1 cellular context compared by ENCODE assay signal in the genomic region with DNA sequence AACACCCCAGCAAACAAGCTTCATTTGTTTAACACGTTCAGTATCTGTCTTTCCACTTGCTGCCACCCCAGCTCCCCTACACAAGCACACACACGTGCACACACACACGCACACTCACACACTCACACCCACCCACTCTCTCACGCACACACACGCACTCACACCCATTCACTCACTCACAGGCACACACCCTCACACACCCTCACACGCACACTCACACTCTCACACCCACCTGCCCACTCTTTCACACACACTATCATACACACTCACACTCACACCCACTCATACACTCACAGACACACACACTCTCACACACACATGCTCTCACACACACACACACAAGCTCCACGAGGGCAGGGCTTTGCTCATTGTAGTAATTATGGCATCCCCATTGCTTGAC.
TF ChIP-seq lines count a peak whose summit lies in the region.

No MANE protein-coding gene starts in this region.

TF ChIP-seq in HepG2, 621 proteins besides CTCF, POLR2A, EP300 and RAD21 (continued from another document and continues in another):
- TF ChIP-seq KIAA2018 (CRISPR knock-in tag; IDR thresholded peaks at IDR 0.05; ENCODE audit: borderline replicate concordance) = no peak
- no peak for TF ChIP-seq ZIK1 (CRISPR knock-in tag; IDR thresholded peaks at IDR 0.05; ENCODE audit: borderline replicate concordance, low read depth)
- no peak for TF ChIP-seq ZNF354B (CRISPR knock-in tag; IDR thresholded peaks at IDR 0.05)
- peak; percentile 49 for TF ChIP-seq FOXA1 (IDR thresholded peaks at IDR 0.05)
- TF ChIP-seq FOXA1 (CRISPR knock-in tag; IDR thresholded peaks at IDR 0.05) = no peak
- no peak for TF ChIP-seq ZNF331 (CRISPR knock-in tag; IDR thresholded peaks at IDR 0.05)
- 0 out of 2 replicates have a peak, but pooled peaks have one; percentile 40 for TF ChIP-seq ZNF646 (CRISPR knock-in tag; IDR thresholded peaks at IDR 0.05)
- TF ChIP-seq NFIC (IDR thresholded peaks at IDR 0.05; ENCODE audit: low read length) = no peak
- TF ChIP-seq MXD4 (CRISPR knock-in tag; IDR thresholded peaks at IDR 0.05) = no peak
- 0 out of 2 replicates have a peak, but pooled peaks have one; percentile 52 for TF ChIP-seq NFRKB (IDR thresholded peaks at IDR 0.05)
- TF ChIP-seq, protein P1, sequence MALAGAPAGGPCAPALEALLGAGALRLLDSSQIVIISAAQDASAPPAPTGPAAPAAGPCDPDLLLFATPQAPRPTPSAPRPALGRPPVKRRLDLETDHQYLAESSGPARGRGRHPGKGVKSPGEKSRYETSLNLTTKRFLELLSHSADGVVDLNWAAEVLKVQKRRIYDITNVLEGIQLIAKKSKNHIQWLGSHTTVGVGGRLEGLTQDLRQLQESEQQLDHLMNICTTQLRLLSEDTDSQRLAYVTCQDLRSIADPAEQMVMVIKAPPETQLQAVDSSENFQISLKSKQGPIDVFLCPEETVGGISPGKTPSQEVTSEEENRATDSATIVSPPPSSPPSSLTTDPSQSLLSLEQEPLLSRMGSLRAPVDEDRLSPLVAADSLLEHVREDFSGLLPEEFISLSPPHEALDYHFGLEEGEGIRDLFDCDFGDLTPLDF (CRISPR knock-in tag; IDR thresholded peaks at IDR 0.05) = no peak
- TF ChIP-seq ZNF431 (CRISPR knock-in tag; IDR thresholded peaks at IDR 0.05; ENCODE audit: borderline replicate concordance, low read depth) = no peak
- TF ChIP-seq, protein P2, sequence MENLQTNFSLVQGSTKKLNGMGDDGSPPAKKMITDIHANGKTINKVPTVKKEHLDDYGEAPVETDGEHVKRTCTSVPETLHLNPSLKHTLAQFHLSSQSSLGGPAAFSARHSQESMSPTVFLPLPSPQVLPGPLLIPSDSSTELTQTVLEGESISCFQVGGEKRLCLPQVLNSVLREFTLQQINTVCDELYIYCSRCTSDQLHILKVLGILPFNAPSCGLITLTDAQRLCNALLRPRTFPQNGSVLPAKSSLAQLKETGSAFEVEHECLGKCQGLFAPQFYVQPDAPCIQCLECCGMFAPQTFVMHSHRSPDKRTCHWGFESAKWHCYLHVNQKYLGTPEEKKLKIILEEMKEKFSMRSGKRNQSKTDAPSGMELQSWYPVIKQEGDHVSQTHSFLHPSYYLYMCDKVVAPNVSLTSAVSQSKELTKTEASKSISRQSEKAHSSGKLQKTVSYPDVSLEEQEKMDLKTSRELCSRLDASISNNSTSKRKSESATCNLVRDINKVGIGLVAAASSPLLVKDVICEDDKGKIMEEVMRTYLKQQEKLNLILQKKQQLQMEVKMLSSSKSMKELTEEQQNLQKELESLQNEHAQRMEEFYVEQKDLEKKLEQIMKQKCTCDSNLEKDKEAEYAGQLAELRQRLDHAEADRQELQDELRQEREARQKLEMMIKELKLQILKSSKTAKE (CRISPR knock-in tag; IDR thresholded peaks at IDR 0.05; ENCODE audit: borderline replicate concordance) = no peak
- no peak for TF ChIP-seq U2AF2 (IDR thresholded peaks at IDR 0.05; ENCODE audit: low read depth, low read length)
- no peak for TF ChIP-seq CREB1 (IDR thresholded peaks at IDR 0.05)
- TF ChIP-seq CREB1 (CRISPR knock-in tag; IDR thresholded peaks at IDR 0.05) = no peak
- no peak for TF ChIP-seq THAP11 (CRISPR knock-in tag; IDR thresholded peaks at IDR 0.05)
- no peak for TF ChIP-seq NR3C1 (CRISPR knock-in tag; IDR thresholded peaks at IDR 0.05)
- TF ChIP-seq, protein P3, sequence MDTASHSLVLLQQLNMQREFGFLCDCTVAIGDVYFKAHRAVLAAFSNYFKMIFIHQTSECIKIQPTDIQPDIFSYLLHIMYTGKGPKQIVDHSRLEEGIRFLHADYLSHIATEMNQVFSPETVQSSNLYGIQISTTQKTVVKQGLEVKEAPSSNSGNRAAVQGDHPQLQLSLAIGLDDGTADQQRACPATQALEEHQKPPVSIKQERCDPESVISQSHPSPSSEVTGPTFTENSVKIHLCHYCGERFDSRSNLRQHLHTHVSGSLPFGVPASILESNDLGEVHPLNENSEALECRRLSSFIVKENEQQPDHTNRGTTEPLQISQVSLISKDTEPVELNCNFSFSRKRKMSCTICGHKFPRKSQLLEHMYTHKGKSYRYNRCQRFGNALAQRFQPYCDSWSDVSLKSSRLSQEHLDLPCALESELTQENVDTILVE (CRISPR knock-in tag; IDR thresholded peaks at IDR 0.05) = no peak
- TF ChIP-seq NONO (IDR thresholded peaks at IDR 0.05) = 0 out of 2 replicates have a peak, but pooled peaks have one; percentile 82
- TF ChIP-seq NONO (CRISPR knock-in tag; conservative IDR thresholded peaks at IDR 0.05) = no peak
- no peak for TF ChIP-seq SMAD1 (CRISPR knock-in tag; IDR thresholded peaks at IDR 0.05; ENCODE audit: borderline replicate concordance, low read depth)
- TF ChIP-seq TRIM24 (CRISPR knock-in tag; IDR thresholded peaks at IDR 0.05) = no peak
- no peak for TF ChIP-seq ZNF33B (CRISPR knock-in tag; IDR thresholded peaks at IDR 0.05)
- TF ChIP-seq, protein P4, sequence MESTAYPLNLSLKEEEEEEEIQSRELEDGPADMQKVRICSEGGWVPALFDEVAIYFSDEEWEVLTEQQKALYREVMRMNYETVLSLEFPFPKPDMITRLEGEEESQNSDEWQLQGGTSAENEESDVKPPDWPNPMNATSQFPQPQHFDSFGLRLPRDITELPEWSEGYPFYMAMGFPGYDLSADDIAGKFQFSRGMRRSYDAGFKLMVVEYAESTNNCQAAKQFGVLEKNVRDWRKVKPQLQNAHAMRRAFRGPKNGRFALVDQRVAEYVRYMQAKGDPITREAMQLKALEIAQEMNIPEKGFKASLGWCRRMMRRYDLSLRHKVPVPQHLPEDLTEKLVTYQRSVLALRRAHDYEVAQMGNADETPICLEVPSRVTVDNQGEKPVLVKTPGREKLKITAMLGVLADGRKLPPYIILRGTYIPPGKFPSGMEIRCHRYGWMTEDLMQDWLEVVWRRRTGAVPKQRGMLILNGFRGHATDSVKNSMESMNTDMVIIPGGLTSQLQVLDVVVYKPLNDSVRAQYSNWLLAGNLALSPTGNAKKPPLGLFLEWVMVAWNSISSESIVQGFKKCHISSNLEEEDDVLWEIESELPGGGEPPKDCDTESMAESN (CRISPR knock-in tag; conservative IDR thresholded peaks at IDR 0.05) = no peak
- TF ChIP-seq ZNF207 (IDR thresholded peaks at IDR 0.05; ENCODE audit: borderline replicate concordance) = peak; percentile 56; the same call in 1 of the 2 replicates
- TF ChIP-seq GLI4 (CRISPR knock-in tag; IDR thresholded peaks at IDR 0.05; ENCODE audit: borderline replicate concordance) = no peak
- TF ChIP-seq NBN (conservative IDR thresholded peaks at IDR 0.05) = peak; percentile 93; the same call in 1 of the 2 replicates
- TF ChIP-seq HES4 (CRISPR knock-in tag; IDR thresholded peaks at IDR 0.05; ENCODE audit: borderline replicate concordance) = no peak
- TF ChIP-seq ARNT2 (CRISPR knock-in tag; IDR thresholded peaks at IDR 0.05; ENCODE audit: low read depth) = no peak
- no peak for TF ChIP-seq CENPX (CRISPR knock-in tag; IDR thresholded peaks at IDR 0.05)
- no peak for TF ChIP-seq BRCA1 (CRISPR knock-in tag; IDR thresholded peaks at IDR 0.05)
- TF ChIP-seq ZSCAN12 (CRISPR knock-in tag; IDR thresholded peaks at IDR 0.05) = no peak
- TF ChIP-seq ARNTL (CRISPR knock-in tag; IDR thresholded peaks at IDR 0.05) = no peak
- no peak for TF ChIP-seq FOXA3 (CRISPR knock-in tag; IDR thresholded peaks at IDR 0.05)
- TF ChIP-seq HIVEP1 (CRISPR knock-in tag; IDR thresholded peaks at IDR 0.05) = no peak
- no peak for TF ChIP-seq IRF2 (CRISPR knock-in tag; IDR thresholded peaks at IDR 0.05)
- no peak for TF ChIP-seq ZNF441 (CRISPR knock-in tag; IDR thresholded peaks at IDR 0.05; ENCODE audit: borderline replicate concordance)
- no peak for TF ChIP-seq CHD4 (IDR thresholded peaks at IDR 0.05; ENCODE audit: borderline replicate concordance, low read length)
- TF ChIP-seq FOXP1 (IDR thresholded peaks at IDR 0.05) = peak; percentile 38
- no peak for TF ChIP-seq FOXP1 (CRISPR knock-in tag; IDR thresholded peaks at IDR 0.05)
